Comparison of ENCODE assay signal across 13 cellular contexts in genomic region chr7:101696-102376, GRCh38.
DNase-seq lines count a peak whose midpoint lies in the region; ATAC-seq and TF ChIP-seq lines count a peak whose summit lies in the region.
"Had no signal": no experiment of that assay in that cellular context is flagged by ENCODE, and none has a peak within 500 bp of the region (broad histone marks: within the 10 kb centered on the region; RNA-seq: fewer than 3 reads in every experiment).

No MANE protein-coding gene starts in this region.

- H3K4me1 Mint-ChIP-seq in T-helper 2 cell treated with Interferon-gamma antibody and Interleukin-4, amounts not matched to agents 5 μg/mL and 100 μg/mL, for 36 hours (ENCODE audit: low read depth): peaks cover 30% of the 10 kb centered on the region

- TF ChIP-seq CTCF in fibroblast of pulmonary artery (IDR thresholded peaks at IDR 0.05; ENCODE audit: low read length, missing control alignments) (no peak), suprapubic skin (IDR thresholded peaks at IDR 0.05) (no peak), right atrium auricular region (IDR thresholded peaks at IDR 0.05) (no peak)

- H3K4me1 ChIP-seq in suprapubic skin (no peaks in the 10 kb centered on the region), right atrium auricular region (no peaks in the 10 kb centered on the region)
- H3K4me1 ChIP-seq: A549 had no signal

- WGBS in suprapubic skin: 65% methylated on average over 12 of the region's 13 CpGs

- H3K27me3 Mint-ChIP-seq in T-helper 2 cell treated with Interferon-gamma antibody and Interleukin-4, amounts not matched to agents 5 μg/mL and 100 μg/mL, for 36 hours (ENCODE audit: low read depth): peaks cover 7% of the 10 kb centered on the region
- H3K27me3 Mint-ChIP-seq: IgD-negative memory B cell had no signal

- H3K36me3 ChIP-seq in suprapubic skin: no peaks in the 10 kb centered on the region
- no peaks in the 10 kb centered on the region for H3K36me3 ChIP-seq in right atrium auricular region

- no peak for TF ChIP-seq POLR2A in suprapubic skin (IDR thresholded peaks at IDR 0.05)

- peaks cover 25% of the 10 kb centered on the region for H3K9me3 Mint-ChIP-seq in T-helper 2 cell treated with Interferon-gamma antibody and Interleukin-4, amounts not matched to agents 5 μg/mL and 100 μg/mL, for 36 hours

- H3K9me3 ChIP-seq in suprapubic skin (no peaks in the 10 kb centered on the region), right atrium auricular region (peaks cover 0 to 9% of the 10 kb centered on the region in 2 donors)

- H3K27me3 ChIP-seq in suprapubic skin (no peaks in the 10 kb centered on the region), right atrium auricular region (no peaks in the 10 kb centered on the region)

- no peak for TF ChIP-seq EP300 in suprapubic skin (IDR thresholded peaks at IDR 0.05)

- H3K4me3 Mint-ChIP-seq in T-helper 2 cell treated with Interferon-gamma antibody and Interleukin-4, amounts not matched to agents 5 μg/mL and 100 μg/mL, for 36 hours: no peak overlapping the region
- H3K4me3 Mint-ChIP-seq: IgD-negative memory B cell, memory B cell had no signal

- in situ Hi-C loops in SK-MEL-5 (cut with HindIII; ENCODE audit: low pct_unique_long_range_greater_than_20kb, low sequenced_read_pairs): no loop called here

- no peak for ATAC-seq in GM21619 (IDR thresholded peaks at IDR 0.05; ENCODE audit: unreplicated experiment)
- ATAC-seq: A549, right cardiac atrium had no signal

- peak overlapping the region; percentile 5 for H3K27ac ChIP-seq in suprapubic skin
- H3K27ac ChIP-seq in right atrium auricular region: no peak overlapping the region

- H3K36me3 Mint-ChIP-seq in T-helper 2 cell treated with Interferon-gamma antibody and Interleukin-4, amounts not matched to agents 5 μg/mL and 100 μg/mL, for 36 hours (ENCODE audit: low read depth): peaks cover 9% of the 10 kb centered on the region

- H3K4me3 ChIP-seq in fibroblast of pulmonary artery (replicated peaks; ENCODE audit: low read depth, low read length) (no peak overlapping the region), suprapubic skin (no peak overlapping the region), right atrium auricular region (no peak overlapping the region)
- H3K4me3 ChIP-seq: A549 had no signal

- peak overlapping the region; percentile 74 for H3K27ac Mint-ChIP-seq in T-helper 2 cell treated with Interferon-gamma antibody and Interleukin-4, amounts not matched to agents 5 μg/mL and 100 μg/mL, for 36 hours

- no peak for DNase-seq in T-helper 2 cell treated with Interferon-gamma antibody and Interleukin-4, amounts not matched to agents 5 μg/mL and 100 μg/mL, for 36 hours (ENCODE audit: low spot score)
- DNase-seq in T-helper 2 cell: no peak
- DNase-seq in SK-MEL-5 (ENCODE audit: low read depth, low spot score): peak; percentile 42
- DNase-seq in fibroblast of pulmonary artery (ENCODE audit: low read depth): peak; percentile 48
- no peak for DNase-seq in suprapubic skin (ENCODE audit: low spot score in 2 of 2)
- DNase-seq in right atrium auricular region (ENCODE audit: low spot score): no peak
- no peak for DNase-seq in NCI-H524 treated with DMSO at 0.1 percent for 48 hours (lab: John Stamatoyannopoulos, UW)
- DNase-seq: NCI-H446 had no signal

Comparison
In these comparisons a context has a peak if more than half of its experiments do, and no peak if none do; other contexts are left out.
1. DNase-seq: peak in SK-MEL-5 (single experiment) and fibroblast of pulmonary artery (single experiment); none in T-helper 2 cell treated with Interferon-gamma antibody and Interleukin-4, amounts not matched to agents 5 μg/mL and 100 μg/mL, for 36 hours (single experiment), T-helper 2 cell (0 of 5), suprapubic skin (0 of 2), right atrium auricular region (single experiment) and NCI-H524 treated with DMSO at 0.1 percent for 48 hours (single experiment).